ENCODE assay signal across 25 cellular contexts in the genomic region with DNA sequence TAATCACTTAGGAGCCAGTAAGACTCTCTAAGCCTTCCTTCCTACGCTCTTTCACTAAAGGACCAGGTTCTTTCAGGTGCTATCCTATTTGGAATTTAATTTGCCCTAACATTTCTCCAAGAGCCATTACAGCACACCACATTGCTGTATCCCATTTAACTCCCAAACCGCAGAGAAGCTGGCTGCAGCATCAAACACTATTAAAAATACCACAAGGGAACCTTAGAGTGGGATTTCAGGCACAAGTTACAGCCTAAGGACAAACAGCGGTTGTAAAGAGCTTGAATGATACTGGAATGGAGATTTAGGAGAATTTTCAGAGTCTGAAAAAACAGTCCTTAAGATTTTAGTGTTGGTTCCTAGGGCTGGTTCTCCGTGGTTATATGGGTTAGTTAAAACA.
"Had no signal": no experiment of that assay in that cellular context is flagged by ENCODE, and none has a peak within 500 bp of the region (broad histone marks: within the 10 kb centered on the region; RNA-seq: fewer than 3 reads in every experiment).

No MANE protein-coding gene starts in this region.

- H3K36me3 Mint-ChIP-seq: activated naive CD4-positive, alpha-beta T cell treated with anti-CD3 and anti-CD28 coated beads, Interleukin-2, amount 50 U/mL, for 24 hours; immature natural killer cell; naive thymus-derived CD8-positive, alpha-beta T cell; neural progenitor cell had no signal

- H3K4me1 ChIP-seq: foreskin keratinocyte, neural progenitor cell, upper lobe of right lung had no signal

- H3K36me3 ChIP-seq: brain microvascular endothelial cell, neural progenitor cell, sigmoid colon, upper lobe of right lung had no signal

- H3K27ac Mint-ChIP-seq: activated B cell treated with CpG ODN at 0.5 μM for 24 hours; activated CD4-positive, alpha-beta T cell treated with anti-CD3 and anti-CD28 coated beads for 36 hours; activated CD8-positive, alpha-beta T cell treated with anti-CD3 and anti-CD28 coated beads, Interleukin-2, amount 10 ng/mL, durations not matched to agents 7 days and 5 days; activated naive CD4-positive, alpha-beta T cell treated with anti-CD3 and anti-CD28 coated beads, Interleukin-2, amount 50 U/mL, for 24 hours; activated T-helper 1 cell treated with anti-CD3 and anti-CD28 coated beads, Interleukin-12 subunit alpha, Interleukin-12 subunit beta, Interleukin-2, Interleukin-4 antibody, amounts not matched to agents 30 ng/mL and 10 ng/mL and 1 ng/mL, durations not matched to agents 14 hours and 24 hours and 36 hours; dendritic cell treated with granulocyte-macrophage colony-stimulating factor and Interleukin-4, amounts not matched to agents 40 ng/mL and 50 ng/mL, for 4 days; neural progenitor cell had no signal

- DNase-seq: activated B cell treated with CpG ODN at 0.5 μM for 24 hours; activated CD4-positive, alpha-beta T cell treated with anti-CD3 and anti-CD28 coated beads for 36 hours; activated CD8-positive, alpha-beta T cell treated with anti-CD3 and anti-CD28 coated beads, Interleukin-2, amount 10 ng/mL, durations not matched to agents 7 days and 5 days; activated gamma-delta T cell; aorta; brain microvascular endothelial cell; caudate nucleus; effector CD4-positive, alpha-beta T cell; erythroblast; foreskin keratinocyte; glutamatergic neuron; immature natural killer cell; naive thymus-derived CD8-positive, alpha-beta T cell; retina; sigmoid colon; stimulated activated CD4-positive, alpha-beta T cell treated with anti-CD3 and anti-CD28 coated beads, Interleukin-4, amount 100 ng/mL, for 24 hours; stimulated activated naive CD4-positive, alpha-beta T cell treated with Interleukin-2 at 50 U/mL for 16 hours; T1000; upper lobe of right lung had no signal

- H3K27me3 Mint-ChIP-seq: activated B cell treated with CpG ODN at 0.5 μM for 24 hours; activated CD4-positive, alpha-beta T cell treated with anti-CD3 and anti-CD28 coated beads for 36 hours; activated naive CD4-positive, alpha-beta T cell treated with anti-CD3 and anti-CD28 coated beads, Interleukin-2, amount 50 U/mL, for 24 hours; dendritic cell treated with granulocyte-macrophage colony-stimulating factor and Interleukin-4, amounts not matched to agents 40 ng/mL and 50 ng/mL, for 4 days; naive thymus-derived CD8-positive, alpha-beta T cell had no signal

- ATAC-seq: activated CD4-positive, alpha-beta T cell treated with anti-CD3 and anti-CD28 coated beads for 36 hours; activated CD8-positive, alpha-beta T cell treated with anti-CD3 and anti-CD28 coated beads, Interleukin-2, amount 10 ng/mL, durations not matched to agents 7 days and 5 days; foreskin keratinocyte; left lobe of liver; naive thymus-derived CD8-positive, alpha-beta T cell; upper lobe of right lung had no signal

- H3K9me3 ChIP-seq: sigmoid colon, upper lobe of right lung had no signal

- H3K9me3 Mint-ChIP-seq: activated B cell treated with CpG ODN at 0.5 μM for 24 hours; activated naive CD4-positive, alpha-beta T cell treated with anti-CD3 and anti-CD28 coated beads, Interleukin-2, amount 50 U/mL, for 24 hours; activated T-helper 1 cell treated with anti-CD3 and anti-CD28 coated beads, Interleukin-12 subunit alpha, Interleukin-12 subunit beta, Interleukin-2, Interleukin-4 antibody, amounts not matched to agents 30 ng/mL and 10 ng/mL and 1 ng/mL, durations not matched to agents 14 hours and 24 hours and 36 hours; dendritic cell treated with granulocyte-macrophage colony-stimulating factor and Interleukin-4, amounts not matched to agents 40 ng/mL and 50 ng/mL, for 4 days; immature natural killer cell; naive thymus-derived CD8-positive, alpha-beta T cell had no signal

- H3K4me3 ChIP-seq: hepatocyte, neural progenitor cell, sigmoid colon, upper lobe of right lung had no signal

- H3K27ac ChIP-seq: brain microvascular endothelial cell, foreskin keratinocyte, hepatocyte, neural progenitor cell, upper lobe of right lung had no signal

- H3K27me3 ChIP-seq: brain microvascular endothelial cell, foreskin keratinocyte, hepatocyte, neural progenitor cell, sigmoid colon, upper lobe of right lung had no signal

- H3K4me3 Mint-ChIP-seq: activated B cell treated with CpG ODN at 0.5 μM for 24 hours; activated CD4-positive, alpha-beta T cell treated with anti-CD3 and anti-CD28 coated beads for 36 hours; activated CD8-positive, alpha-beta T cell treated with anti-CD3 and anti-CD28 coated beads, Interleukin-2, amount 10 ng/mL, durations not matched to agents 7 days and 5 days; activated naive CD4-positive, alpha-beta T cell treated with anti-CD3 and anti-CD28 coated beads, Interleukin-2, amount 50 U/mL, for 24 hours; activated T-helper 1 cell treated with anti-CD3 and anti-CD28 coated beads, Interleukin-12 subunit alpha, Interleukin-12 subunit beta, Interleukin-2, Interleukin-4 antibody, amounts not matched to agents 30 ng/mL and 10 ng/mL and 1 ng/mL, durations not matched to agents 14 hours and 24 hours and 36 hours; dendritic cell treated with granulocyte-macrophage colony-stimulating factor and Interleukin-4, amounts not matched to agents 40 ng/mL and 50 ng/mL, for 4 days; immature natural killer cell; naive thymus-derived CD8-positive, alpha-beta T cell; neural progenitor cell had no signal
